8 cellular contexts compared by ENCODE assay signal in the genomic region with DNA sequence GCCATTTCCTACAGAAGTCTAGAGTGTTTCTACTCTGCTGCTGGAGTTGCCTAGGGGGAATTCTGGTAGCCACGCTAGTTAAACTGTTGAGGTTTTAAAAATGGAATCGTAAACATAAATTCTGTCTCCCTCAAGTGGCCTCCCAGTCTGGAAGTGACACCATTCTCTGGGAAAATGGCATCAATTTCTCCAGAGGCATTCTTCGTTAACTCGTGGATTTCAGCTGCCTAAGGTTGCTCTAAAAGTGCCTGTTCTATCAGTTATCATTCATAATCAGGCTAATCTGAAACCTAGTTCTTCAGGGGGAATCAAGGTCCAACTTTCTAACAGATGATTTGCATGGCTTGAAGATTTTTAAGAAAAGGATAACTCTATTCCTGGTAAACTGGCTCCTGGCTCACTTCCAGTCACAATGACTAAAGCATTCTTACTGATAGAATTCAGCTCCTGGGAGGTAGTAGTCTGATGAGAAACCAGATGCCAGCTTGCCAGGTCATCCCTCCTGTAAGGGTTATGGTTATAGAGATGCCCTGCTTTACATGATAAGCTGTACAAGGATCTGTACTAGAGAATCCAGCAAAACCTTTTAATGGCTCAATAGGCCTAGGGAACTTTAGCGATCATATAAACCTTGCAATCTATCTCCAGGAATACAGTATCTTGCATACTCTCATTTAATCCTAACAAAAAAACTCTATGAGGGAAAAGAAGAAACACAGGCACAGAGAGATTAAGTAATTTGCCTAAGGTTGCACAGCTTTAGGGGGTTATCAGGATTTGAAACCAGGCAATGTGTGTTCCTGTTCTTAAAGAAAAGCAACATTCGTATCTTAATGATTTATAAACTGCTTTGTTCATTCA. TPM values are rescaled to one million over a fixed set of nuclear protein-coding genes. Genes with fewer than 3 reads are reported as not detected.
A peak's percentile ranks its signal among the peaks of the same experiment; 100 is the strongest.
DNase-seq lines count a peak whose midpoint lies in the region; ATAC-seq, FAIRE-seq and TF ChIP-seq lines count a peak whose summit lies in the region.

No MANE protein-coding gene starts in this region.

- DNase-seq in G401 (ENCODE audit: low spot score) (peak; percentile 61), M059J (ENCODE audit: low read depth) (peak; percentile 97), astrocyte of the hippocampus (ENCODE audit: low read depth, low spot score) (peak; percentile 94), kidney (no peak), stromal cell of bone marrow (ENCODE audit: low read depth) (peak; percentile 60), cerebellar nuclear complex (lab: John Stamatoyannopoulos, UW) (no peak)
- no peak for DNase-seq in stimulated activated CD4-positive, alpha-beta T cell treated with anti-CD3 and anti-CD28 coated beads, Interleukin-4, amount 100 ng/mL, for 24 hours

- intact Hi-C loops in kidney (cut with DNase I), result no loop called here

- peaks cover 0 to 5% of the 10 kb centered on the region in 2 donors for H3K36me3 ChIP-seq in kidney (ENCODE audit: control insufficient read depth in 1 of 2, insufficient read depth in 2 of 2, low read length in 2 of 2)

- H3K9me3 ChIP-seq in kidney (ENCODE audit: control insufficient read depth in 1 of 2, low read length in 2 of 2), result no peaks in the 10 kb centered on the region

- peak overlapping the region; percentile 90 to 97 for H3K27ac ChIP-seq in kidney (ENCODE audit: low read depth in 2 of 2, low read length in 2 of 2)

- in situ Hi-C loops in G401 (cut with HindIII; ENCODE audit: low sequenced_read_pairs), result no loop called here

- peak overlapping the region; percentile 57 to 84 for H3K9ac ChIP-seq in kidney (ENCODE audit: low read length in 2 of 2)

- peaks cover 18 to 25% of the 10 kb centered on the region in 2 donors for H3K4me1 ChIP-seq in kidney (ENCODE audit: control insufficient read depth in 1 of 2, insufficient read depth in 1 of 2, low read depth in 1 of 2, low read length in 2 of 2)

- TF ChIP-seq CTCF in kidney (IDR thresholded peaks at IDR 0.05; ENCODE audit: borderline replicate concordance, extremely low read depth, insufficient read depth), result no peak

- no peak for ATAC-seq in GM21515 (IDR thresholded peaks at IDR 0.05; ENCODE audit: unreplicated experiment)

- peak overlapping the region; percentile 84 to 94 for H3K4me3 ChIP-seq in kidney (ENCODE audit: low read length in 2 of 2)

- no peak for FAIRE-seq in kidney (lab: Jason Lieb, UNC)

RNA-seq across cellular contexts. Expression of gene L3HYPDH, which starts 1.5 kb away (rescaled TPM):
- 19.4 and 26.6 TPM in 2 replicates for total RNA-seq in G401 (2014; rRNA removed; shearing (Covaris generic))
- 33.2 and 38.1 TPM in 2 replicates for total RNA-seq in M059J (2014; rRNA removed; shearing (Covaris generic))
- 31.3 TPM for total RNA-seq in kidney
- 25.6 TPM for polyA plus RNA-seq in kidney (ENCODE audit: insufficient read depth, low read depth, low replicate concordance)

RNA-seq across cellular contexts. Expression of gene JKAMP, which starts 1.6 kb away (rescaled TPM):
- total RNA-seq in G401 (2014; rRNA removed; shearing (Covaris generic)), result 77.3 and 89.4 TPM in 2 replicates
- 131 and 142 TPM in 2 replicates for total RNA-seq in M059J (2014; rRNA removed; shearing (Covaris generic))
- 40.4 TPM for total RNA-seq in kidney
- 48.3 TPM for polyA plus RNA-seq in kidney (ENCODE audit: insufficient read depth, low read depth, low replicate concordance)

RNA-seq across cellular contexts. Expression of gene GPR135, which starts 17.5 kb away (rescaled TPM):
- 0.06 and 0.71 TPM in 2 replicates for total RNA-seq in G401 (2014; rRNA removed; shearing (Covaris generic))
- 0.79 and 1.3 TPM in 2 replicates for total RNA-seq in M059J (2014; rRNA removed; shearing (Covaris generic))
- total RNA-seq in kidney, result 3.0 TPM
- polyA plus RNA-seq in kidney (ENCODE audit: insufficient read depth, low read depth, low replicate concordance), result 0.77 TPM

Comparison
In these comparisons a context has a peak if more than half of its experiments do, and no peak if none do; other contexts are left out.
1. DNase-seq: peak in G401 (single experiment), M059J (single experiment), astrocyte of the hippocampus (single experiment) and stromal cell of bone marrow (single experiment); none in kidney (single experiment), cerebellar nuclear complex (0 of 2) and stimulated activated CD4-positive, alpha-beta T cell treated with anti-CD3 and anti-CD28 coated beads, Interleukin-4, amount 100 ng/mL, for 24 hours (single experiment).